In the genomic region with DNA sequence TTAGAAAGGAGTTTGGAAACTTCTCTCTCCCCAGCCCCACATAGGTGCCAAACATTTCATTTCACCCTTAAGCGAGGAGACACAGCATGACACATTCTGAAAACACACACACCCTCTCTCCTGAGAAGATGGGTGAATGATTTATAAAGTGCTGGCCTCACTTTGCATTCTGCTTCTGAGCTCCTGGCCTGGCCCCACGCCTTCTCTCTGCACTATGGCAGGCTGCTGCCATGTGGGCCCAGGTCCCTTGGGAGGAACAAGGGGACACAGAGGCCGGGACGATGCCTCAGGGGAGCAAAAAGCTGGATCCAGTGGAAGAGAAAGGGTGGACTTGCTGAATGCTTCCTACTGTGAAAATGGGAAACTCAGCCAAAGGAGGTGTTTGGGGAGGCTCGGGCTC, we compare ENCODE assay signal across 14 cellular contexts. TPM values are rescaled to one million over a fixed set of nuclear protein-coding genes. Genes with fewer than 3 reads are reported as not detected.
DNase-seq lines count a peak whose midpoint lies in the region; ATAC-seq, FAIRE-seq and TF ChIP-seq lines count a peak whose summit lies in the region.
"Had no signal": no experiment of that assay in that cellular context is flagged by ENCODE, and none has a peak within 500 bp of the region (broad histone marks: within the 10 kb centered on the region; RNA-seq: fewer than 3 reads in every experiment).

No MANE protein-coding gene starts in this region.

- H3K27ac ChIP-seq in A549 (peak overlapping the region in 1 of 2 experiments; percentile 50; a peak in 2 of 6 replicates), tibial nerve (peak overlapping the region in 1 of 4 donors; percentile 21)
- H3K27ac ChIP-seq: 22Rv1, PC-9 had no signal

- WGBS in A549 (ENCODE audit: missing lambda C conversion rate) = 13% methylated on average over 5 of the region's 5 CpGs
- WGBS in tibial nerve, 2 donors = 55 to 67% methylated on average over 5 of the region's 5 CpGs

- TF ChIP-seq EP300 in A549 (IDR thresholded peaks at IDR 0.05) (no peak), tibial nerve (IDR thresholded peaks at IDR 0.05) (no peak)

- ATAC-seq in A549 (peak; percentile 54; a peak in 4 of 6 replicates), GM19328 (IDR thresholded peaks at IDR 0.05; ENCODE audit: unreplicated experiment) (peak; percentile 67), HG02642 (IDR thresholded peaks at IDR 0.05; ENCODE audit: poor library complexity, unreplicated experiment) (peak; percentile 92), HG03457 (IDR thresholded peaks at IDR 0.05; ENCODE audit: unreplicated experiment) (peak; percentile 93)
- ATAC-seq: naive thymus-derived CD8-positive, alpha-beta T cell had no signal

- POLR2A ChIA-PET in A549 (lab: Yijun Ruan, JAX) = no interaction called here

- no peak for TF ChIP-seq RAD21 in A549 (conservative IDR thresholded peaks at IDR 0.05 in 1 of 2, IDR thresholded peaks at IDR 0.05 in 1 of 2)

- TF ChIP-seq POLR2A in A549 (IDR thresholded peaks at IDR 0.05; ENCODE audit: low read length) (no peak), tibial nerve (IDR thresholded peaks at IDR 0.05) (no peak)

- TF ChIP-seq CTCF in A549 (IDR thresholded peaks at IDR 0.05) (no peak), tibial nerve (IDR thresholded peaks at IDR 0.05) (no peak)

- peaks cover 10% of the 10 kb centered on the region; the same call in 1 of the 3 replicates for H3K4me1 ChIP-seq in A549
- peaks cover 0 to 4% (median 0%) of the 10 kb centered on the region in 4 donors for H3K4me1 ChIP-seq in tibial nerve

- H3K4me3 ChIP-seq in A549 (no peak overlapping the region), tibial nerve (no peak overlapping the region)
- H3K4me3 ChIP-seq: PC-9 had no signal

- CTCF ChIA-PET in A549 (lab: Yijun Ruan, JAX) = no interaction called here

- peak overlapping the region; percentile 20; the same call in 1 of the 3 replicates for H3K4me2 ChIP-seq in A549
- H3K4me2 ChIP-seq: PC-9 had no signal

- no peaks in the 10 kb centered on the region for H3K36me3 ChIP-seq in tibial nerve

- no peak for FAIRE-seq in A549 (lab: Jason Lieb, UNC)

- DNase-seq in A549 (ENCODE audit: low read depth in 1 of 2, low spot score in 1 of 2) = no peak
- DNase-seq in tibial nerve (ENCODE audit: low spot score in 2 of 2) = no peak
- no peak for DNase-seq in DMS 273 (lab: John Stamatoyannopoulos, UW; ENCODE audit: unreplicated experiment)
- DNase-seq in ecto neural progenitor cell (ENCODE audit: low spot score) = no peak
- DNase-seq in NK-92 treated with Interleukin-12 subunit alpha and Interleukin-12 subunit beta, amount 100 ng/mL, for 24 hours (lab: John Stamatoyannopoulos, UW) = no peak
- DNase-seq: DMS 273 treated with DMSO at 0.1 percent for 48 hours; naive thymus-derived CD8-positive, alpha-beta T cell; NCI-H1417 treated with DMSO at 0.1 percent for 48 hours; PC-9; T-helper 9 cell had no signal

- no peaks in the 10 kb centered on the region for H3K27me3 ChIP-seq in tibial nerve

- H3K9me3 ChIP-seq in A549 (0 out of 3 replicates have a peak, but pooled peaks cover 3% of the 10 kb centered on the region), tibial nerve (no peaks in the 10 kb centered on the region)

TF ChIP-seq in A549, 52 proteins besides CTCF, POLR2A, EP300 and RAD21:
- TF ChIP-seq ZC3H11A (IDR thresholded peaks at IDR 0.05) (no peak), HEYL (CRISPR knock-in tag; IDR thresholded peaks at IDR 0.05) (no peak), MYC (IDR thresholded peaks at IDR 0.05; ENCODE audit: borderline replicate concordance, low read length) (no peak)
- TF ChIP-seq, protein P1, sequence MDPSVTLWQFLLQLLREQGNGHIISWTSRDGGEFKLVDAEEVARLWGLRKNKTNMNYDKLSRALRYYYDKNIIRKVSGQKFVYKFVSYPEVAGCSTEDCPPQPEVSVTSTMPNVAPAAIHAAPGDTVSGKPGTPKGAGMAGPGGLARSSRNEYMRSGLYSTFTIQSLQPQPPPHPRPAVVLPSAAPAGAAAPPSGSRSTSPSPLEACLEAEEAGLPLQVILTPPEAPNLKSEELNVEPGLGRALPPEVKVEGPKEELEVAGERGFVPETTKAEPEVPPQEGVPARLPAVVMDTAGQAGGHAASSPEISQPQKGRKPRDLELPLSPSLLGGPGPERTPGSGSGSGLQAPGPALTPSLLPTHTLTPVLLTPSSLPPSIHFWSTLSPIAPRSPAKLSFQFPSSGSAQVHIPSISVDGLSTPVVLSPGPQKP (IDR thresholded peaks at IDR 0.05; ENCODE audit: low read depth, low read length) = no peak
- TF ChIP-seq, protein P2, sequence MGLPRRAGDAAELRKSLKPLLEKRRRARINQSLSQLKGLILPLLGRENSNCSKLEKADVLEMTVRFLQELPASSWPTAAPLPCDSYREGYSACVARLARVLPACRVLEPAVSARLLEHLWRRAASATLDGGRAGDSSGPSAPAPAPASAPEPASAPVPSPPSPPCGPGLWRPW (IDR thresholded peaks at IDR 0.05) = no peak

RNA-seq across cellular contexts. Expression of gene CPXM2, which starts 56.0 kb away (rescaled TPM):
- not detected in 2 replicates for polyA plus RNA-seq in A549 (2011; rRNA removed)
- polyA plus RNA-seq in A549 (2012; cell fraction: cytosol; rRNA removed) = not detected in 2 replicates
- polyA plus RNA-seq in A549 (2012; cell fraction: nucleus; rRNA removed) = not detected in 2 replicates
- not detected in 3 replicates for polyA plus RNA-seq in A549 (2017; fragmentation: RNase III; extraction: RNeasy Plus Mini Kit Qiagen cat#74134 plus additional on column Dnase treatment)
- not detected in 2 replicates for polyA minus RNA-seq in A549 (2011; rRNA and poly(A)+ RNA removed)
- 10 to 100 TPM; 26.8 to 74.3 (median 37.8) TPM for total RNA-seq in tibial nerve
- total RNA-seq: naive thymus-derived CD8-positive, alpha-beta T cell; PC-9 had no signal
- polyA plus RNA-seq: naive thymus-derived CD8-positive, alpha-beta T cell had no signal
